25 cellular contexts compared by ENCODE assay signal in genomic region chrX:119410854-119411253, GRCh38. TPM values are rescaled to one million over a fixed set of nuclear protein-coding genes. Genes with fewer than 3 reads are reported as not detected.
A peak's percentile ranks its signal among the peaks of the same experiment; 100 is the strongest.
DNase-seq lines count a peak whose midpoint lies in the region; ATAC-seq, FAIRE-seq and TF ChIP-seq lines count a peak whose summit lies in the region.
"Had no signal": no experiment of that assay in that cellular context is flagged by ENCODE, and none has a peak within 500 bp of the region (broad histone marks: within the 10 kb centered on the region; RNA-seq: fewer than 3 reads in every experiment).

No MANE protein-coding gene starts in this region.

- CTCF ChIA-PET in PC-3 (lab: Charles Lee) = interaction anchor here (0.7 kb wide), 1 partner anchor 25 kb away, joined by 3 read pairs; no protein-coding TSS in a partner anchor

- no peaks in the 10 kb centered on the region for H3K9me3 ChIP-seq in PC-3 (ENCODE audit: low read length)
- no peaks in the 10 kb centered on the region for H3K9me3 ChIP-seq in esophagus squamous epithelium
- no peaks in the 10 kb centered on the region for H3K9me3 ChIP-seq in pancreas
- H3K9me3 ChIP-seq: heart left ventricle, upper lobe of right lung had no signal

- DNase-seq in PC-3 (no peak), esophagus squamous epithelium (lab: John Stamatoyannopoulos, UW) (no peak), pancreas (no peak), GM19240 (ENCODE audit: insufficient read length, low spot score) (no peak), NCI-H82 treated with DMSO at 0.1 percent for 48 hours (lab: John Stamatoyannopoulos, UW; ENCODE audit: unreplicated experiment) (no peak)
- no peak for DNase-seq in activated CD4-positive, alpha-beta T cell treated with anti-CD3 and anti-CD28 coated beads for 1 hour
- DNase-seq: activated CD4-positive, alpha-beta T cell treated with anti-CD3 and anti-CD28 coated beads, Interleukin-2, amount 50 U/mL, for 48 hours; activated effector memory CD4-positive, alpha-beta T cell treated with anti-CD3 and anti-CD28 coated beads, Interleukin-2, amount 50 U/mL, for 16 hours; activated naive CD8-positive, alpha-beta T cell treated with anti-CD3 and anti-CD28 coated beads, Interleukin-2, amount 50 U/mL, for 24 hours; DMS 273 treated with DMSO at 0.1 percent for 48 hours; NCI-H1105 treated with DMSO at 0.1 percent for 48 hours; NCI-H2081; RPMI8226; stimulated activated CD8-positive, alpha-beta memory T cell treated with anti-CD3 and anti-CD28 coated beads, Interleukin-4, amount 100 ng/mL, for 48 hours; T-helper 9 cell had no signal

- H3K27me3 ChIP-seq in ACC112 (ENCODE audit: insufficient read depth, low read length) (no peaks in the 10 kb centered on the region), PC-3 (ENCODE audit: low read length) (no peaks in the 10 kb centered on the region), esophagus squamous epithelium (no peaks in the 10 kb centered on the region), pancreas (peaks cover 0 to 9% (median 0%) of the 10 kb centered on the region in 4 donors)
- H3K27me3 ChIP-seq: brain microvascular endothelial cell, upper lobe of right lung had no signal

- H3K36me3 ChIP-seq in ACC112 (ENCODE audit: insufficient read depth, low read length) (0 out of 2 replicates have a peak, but pooled peaks cover 4% of the 10 kb centered on the region), PC-3 (ENCODE audit: low read depth, low read length) (peaks cover 4% of the 10 kb centered on the region; the same call in 1 of the 2 replicates), esophagus squamous epithelium (peaks cover 0 to 18% (median 0%) of the 10 kb centered on the region in 3 donors), pancreas (no peaks in the 10 kb centered on the region)
- H3K36me3 ChIP-seq: upper lobe of right lung had no signal

- peak overlapping the region; percentile 66 for H3K4me2 ChIP-seq in PC-3 (ENCODE audit: low read length)

- H3K27ac ChIP-seq in ACC112 (ENCODE audit: low read depth, low read length) = peak overlapping the region; percentile 58; the same call in 1 of the 2 replicates
- H3K27ac ChIP-seq in PC-3 (ENCODE audit: low read length) = peak overlapping the region; percentile 77
- H3K27ac ChIP-seq in esophagus squamous epithelium = peak overlapping the region; percentile 46 to 76 (median 64)
- no peak overlapping the region for H3K27ac ChIP-seq in pancreas
- H3K27ac ChIP-seq: brain microvascular endothelial cell, heart left ventricle, parathyroid adenoma, upper lobe of right lung had no signal

- FAIRE-seq in pancreas (lab: Jason Lieb, UNC) = no peak

- H4K20me1 ChIP-seq in PC-3 (ENCODE audit: low read length) = no peaks in the 10 kb centered on the region

- H3K4me1 ChIP-seq in ACC112 (ENCODE audit: control insufficient read depth, insufficient read depth, low read length, unreplicated experiment) = peaks cover 27% of the 10 kb centered on the region
- peaks cover 29% of the 10 kb centered on the region for H3K4me1 ChIP-seq in PC-3 (ENCODE audit: insufficient read depth, low read length)
- peaks cover 4 to 32% (median 4%) of the 10 kb centered on the region in 3 donors for H3K4me1 ChIP-seq in esophagus squamous epithelium
- no peaks in the 10 kb centered on the region for H3K4me1 ChIP-seq in pancreas
- H3K4me1 ChIP-seq: heart left ventricle, parathyroid adenoma, upper lobe of right lung had no signal

- intact Hi-C loops in PC-3 (cut with micrococcal nuclease) (loop anchor here (5.0 kb wide), 1 partner anchor 56 kb away; the partner anchor contains the start of gene SLC25A5), esophagus squamous epithelium (cut with DNase I) (no loop called here), pancreas (cut with DNase I) (no loop called here)

- no CpG with 5 or more reads among the region's 3 CpGs for WGBS in esophagus squamous epithelium, 2 donors
- WGBS in pancreas, 2 donors = 83 to 92% methylated on average over 3 of the region's 3 CpGs

- H3K79me2 ChIP-seq in ACC112 (ENCODE audit: control insufficient read depth, insufficient read depth, low read length, unreplicated experiment) = peaks cover 15% of the 10 kb centered on the region
- H3K79me2 ChIP-seq in PC-3 (ENCODE audit: low read length) = 0 out of 2 replicates have a peak, but pooled peaks cover under 1% of the 10 kb centered on the region
- H3K79me2 ChIP-seq: parathyroid adenoma had no signal

- H2AFZ ChIP-seq in ACC112 (ENCODE audit: low read length, unreplicated experiment) (no peak overlapping the region), PC-3 (ENCODE audit: low read length) (no peak overlapping the region)
- H2AFZ ChIP-seq: parathyroid adenoma had no signal

- H3F3A ChIP-seq in PC-3 (ENCODE audit: low read length, unreplicated experiment) = no peaks in the 10 kb centered on the region

- no peak for ATAC-seq in PC-3
- peak; percentile 16 to 43 (median 35) for ATAC-seq in pancreas
- no peak for ATAC-seq in HG02642 (IDR thresholded peaks at IDR 0.05; ENCODE audit: poor library complexity, unreplicated experiment)
- ATAC-seq: activated naive CD8-positive, alpha-beta T cell treated with anti-CD3 and anti-CD28 coated beads, Interleukin-2, amount 50 U/mL, for 24 hours; heart left ventricle; natural killer cell treated with Interleukin-12 subunit alpha and Interleukin-12 subunit beta and Interleukin-15 and Interleukin-18, amount 100 ng/mL, for 72 hours; right cardiac atrium; WTC11 had no signal

- TF ChIP-seq POLR2A in esophagus squamous epithelium (IDR thresholded peaks at IDR 0.05) = no peak

- TF ChIP-seq CTCF in PC-3 (conservative IDR thresholded peaks at IDR 0.05; ENCODE audit: low read depth, low read length) (no peak), esophagus squamous epithelium (IDR thresholded peaks at IDR 0.05) (no peak), pancreas (IDR thresholded peaks at IDR 0.05) (no peak)

- no peak overlapping the region for H3K4me3 ChIP-seq in ACC112 (ENCODE audit: low read depth, low read length)
- H3K4me3 ChIP-seq in PC-3 (ENCODE audit: low read length) = no peak overlapping the region
- H3K4me3 ChIP-seq in esophagus squamous epithelium = no peak overlapping the region
- H3K4me3 ChIP-seq in pancreas = no peak overlapping the region
- H3K4me3 ChIP-seq: coronary artery, heart left ventricle, upper lobe of right lung had no signal

- H3K9me2 ChIP-seq in PC-3 (replicated peaks; ENCODE audit: low read length) = no peaks in the 10 kb centered on the region

- POLR2A ChIA-PET in PC-3 (lab: Charles Lee; ENCODE audit: unreplicated experiment) = no interaction called here

- BruUV-seq in PC-3 (replicated peaks; lab: Mats Ljungman, UMichigan) = no TSS peak

- no peak overlapping the region for H3K9ac ChIP-seq in PC-3 (ENCODE audit: low read length)
- H3K9ac ChIP-seq: parathyroid adenoma had no signal

RNA-seq across cellular contexts. Expression of gene SLC25A43, which starts 11.7 kb away (rescaled TPM):
- 25.8 and 30.9 TPM in 2 replicates for total RNA-seq in PC-3 (2014; rRNA removed)
- 10 to 100 TPM; 26.1 to 39.0 (median 33.3) TPM for total RNA-seq in esophagus squamous epithelium
- 1 to 10 TPM; 3.2 to 6.5 (median 4.0) TPM for total RNA-seq in pancreas
- 1 to 10 TPM; 3.7 to 3.8 TPM for polyA plus RNA-seq in pancreas

RNA-seq across cellular contexts. Expression of gene SLC25A5, which starts 57.4 kb away (rescaled TPM):
- total RNA-seq in PC-3 (2014; rRNA removed) = 410 and 544 TPM in 2 replicates
- 100 to 1,000 TPM; 427 to 606 (median 480) TPM for total RNA-seq in esophagus squamous epithelium
- 100 to 1,000 TPM; 182 to 462 (median 342) TPM for total RNA-seq in pancreas
- polyA plus RNA-seq in pancreas = 100 to 1,000 TPM; 112 to 202 TPM

Comparison
In these comparisons a context has a peak if more than half of its experiments do, and no peak if none do; other contexts are left out.
1. H3K27ac ChIP-seq: peak in ACC112 (single experiment), PC-3 (single experiment) and esophagus squamous epithelium (4 of 4); none in pancreas (0 of 4).
2. ATAC-seq: peak in pancreas (4 of 4); none in PC-3 (single experiment) and HG02642 (single experiment).